ENCODE assay signal across 18 cellular contexts in the genomic region with DNA sequence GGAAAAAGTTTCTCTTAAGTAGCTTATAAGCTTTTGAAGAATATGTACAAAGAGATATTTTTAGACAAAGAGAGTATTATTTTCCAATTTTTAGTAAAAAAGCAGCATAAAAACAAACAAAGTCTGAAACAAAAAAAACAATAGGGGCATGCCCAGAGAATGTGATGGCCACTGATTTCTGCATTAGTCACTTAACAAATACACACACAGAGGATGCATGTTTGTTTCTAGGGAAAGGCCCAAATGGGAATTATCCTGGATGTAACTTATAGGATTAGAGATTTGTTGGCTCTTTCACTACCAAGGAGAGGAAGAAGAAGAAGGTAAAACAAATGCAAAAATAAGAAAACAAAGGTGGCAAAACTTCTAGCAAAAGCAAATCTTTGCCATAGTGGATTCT.
DNase-seq lines count a peak whose midpoint lies in the region; ATAC-seq, FAIRE-seq and TF ChIP-seq lines count a peak whose summit lies in the region.
"Had no signal": no experiment of that assay in that cellular context is flagged by ENCODE, and none has a peak within 500 bp of the region (broad histone marks: within the 10 kb centered on the region; RNA-seq: fewer than 3 reads in every experiment).

No MANE protein-coding gene starts in this region.

- FAIRE-seq in D721Med (lab: Jason Lieb, UNC) = peak; percentile 25
- FAIRE-seq in endothelial cell of umbilical vein (lab: Jason Lieb, UNC) = peak; percentile 59
- FAIRE-seq: GM12892, GM19239, H1, HepG2 had no signal

- BruUV-seq in PC-3 (replicated peaks; lab: Mats Ljungman, UMichigan) (no TSS peak), endothelial cell of umbilical vein (replicated peaks; lab: Mats Ljungman, UMichigan) (no TSS peak)

- H3K27me3 Mint-ChIP-seq in naive thymus-derived CD4-positive, alpha-beta T cell = peaks cover 8 to 22% (median 16%) of the 10 kb centered on the region in 5 donors

- no peak overlapping the region for H3K9ac ChIP-seq in PC-3 (ENCODE audit: low read length)
- H3K9ac ChIP-seq in endothelial cell of umbilical vein (replicated peaks; ENCODE audit: extremely low read depth, insufficient read depth, low read length) = peak overlapping the region; percentile 52

- TF ChIP-seq POLR2A in endothelial cell of umbilical vein (IDR thresholded peaks at IDR 0.05; ENCODE audit: low read depth, low read length) = no peak

- no peaks in the 10 kb centered on the region for H3K9me2 ChIP-seq in PC-3 (replicated peaks; ENCODE audit: low read length)

- dilution Hi-C loops in endothelial cell of umbilical vein (cut with MboI; ENCODE audit: extremely low pct_ligation_motif_present, low sequenced_read_pairs) = no loop called here

- DNase-seq in D721Med (ENCODE audit: insufficient read length, low spot score) (no peak), PC-3 (peak; percentile 60), endothelial cell of umbilical vein (ENCODE audit: low read depth, low spot score) (peak; percentile 77), renal cortical epithelial cell (ENCODE audit: low read depth) (peak; percentile 4), mesenteric fat pad (ENCODE audit: low spot score) (no peak)
- DNase-seq in naive thymus-derived CD4-positive, alpha-beta T cell = no peak
- DNase-seq: C1 segment of cervical spinal cord; Calu3; CD4-positive, alpha-beta T cell; DND-41; GDM1 had no signal

- no peak overlapping the region for H3K4me3 Mint-ChIP-seq in naive thymus-derived CD4-positive, alpha-beta T cell
- H3K4me3 Mint-ChIP-seq: B cell; CD4-positive, alpha-beta T cell had no signal

- H3K4me2 ChIP-seq in PC-3 (ENCODE audit: low read length) (peak overlapping the region; percentile 31; the same call in 1 of the 2 replicates), endothelial cell of umbilical vein (ENCODE audit: insufficient read depth, low read length) (peak overlapping the region; percentile 3)

- H3K4me1 ChIP-seq in PC-3 (ENCODE audit: insufficient read depth, low read length) (peaks cover 12% of the 10 kb centered on the region), endothelial cell of umbilical vein (ENCODE audit: control insufficient read depth, extremely low read depth, insufficient read depth, low read length) (peaks cover 13% of the 10 kb centered on the region)
- no peaks in the 10 kb centered on the region for H3K4me1 ChIP-seq in naive thymus-derived CD4-positive, alpha-beta T cell (ENCODE audit: control insufficient read depth in 2 of 2, insufficient read depth in 2 of 2, low read length in 2 of 2)

- peaks cover 0 to 8% (median 3%) of the 10 kb centered on the region in 11 donors for H3K9me3 Mint-ChIP-seq in naive thymus-derived CD4-positive, alpha-beta T cell
- H3K9me3 Mint-ChIP-seq: CD4-positive, alpha-beta T cell had no signal

- peak overlapping the region; percentile 46 for H3K27ac ChIP-seq in PC-3 (ENCODE audit: low read length)
- H3K27ac ChIP-seq in endothelial cell of umbilical vein (ENCODE audit: insufficient read depth, low read depth, low read length) = peak overlapping the region; percentile 75
- no peak overlapping the region for H3K27ac ChIP-seq in naive thymus-derived CD4-positive, alpha-beta T cell (ENCODE audit: low read depth, low read length)

- no peak overlapping the region for H2AFZ ChIP-seq in PC-3 (ENCODE audit: low read length)
- peak overlapping the region; percentile 20 for H2AFZ ChIP-seq in endothelial cell of umbilical vein (ENCODE audit: low read depth, low read length)

- H3K4me1 Mint-ChIP-seq in naive thymus-derived CD4-positive, alpha-beta T cell = no peaks in the 10 kb centered on the region
- H3K4me1 Mint-ChIP-seq: B cell had no signal

- no peaks in the 10 kb centered on the region for H3K9me1 ChIP-seq in endothelial cell of umbilical vein (replicated peaks; ENCODE audit: control insufficient read depth, extremely low read depth, insufficient read depth, low read length)

- H3K36me3 Mint-ChIP-seq in naive thymus-derived CD4-positive, alpha-beta T cell = peaks cover 0 to 4% (median 0%) of the 10 kb centered on the region in 5 donors

- POLR2A ChIA-PET in PC-3 (lab: Charles Lee; ENCODE audit: unreplicated experiment) = no interaction called here
- POLR2A ChIA-PET in endothelial cell of umbilical vein (lab: Charles Lee) = no interaction called here
- POLR2A ChIA-PET in naive thymus-derived CD4-positive, alpha-beta T cell (lab: Charles Lee) = no interaction called here

- H3K9me3 ChIP-seq in PC-3 (ENCODE audit: low read length) (no peaks in the 10 kb centered on the region), endothelial cell of umbilical vein (replicated peaks; ENCODE audit: control insufficient read depth, insufficient read depth, low read length) (no peaks in the 10 kb centered on the region)
- no peaks in the 10 kb centered on the region for H3K9me3 ChIP-seq in naive thymus-derived CD4-positive, alpha-beta T cell (ENCODE audit: control insufficient read depth in 2 of 3, low read length in 3 of 3)
- H3K9me3 ChIP-seq: HAP-1 had no signal

- no peaks in the 10 kb centered on the region for H3F3A ChIP-seq in PC-3 (ENCODE audit: low read length, unreplicated experiment)

- intact Hi-C loops in PC-3 (cut with micrococcal nuclease) = no loop called here
- intact Hi-C loops in endothelial cell of umbilical vein (cut with micrococcal nuclease) = loop anchor here (2.0 kb wide), 1 partner anchor 21 kb away; no protein-coding TSS in a partner anchor
- intact Hi-C loops in naive thymus-derived CD4-positive, alpha-beta T cell (cut with micrococcal nuclease) = no loop called here

- H4K20me1 ChIP-seq in PC-3 (ENCODE audit: low read length) (no peaks in the 10 kb centered on the region), endothelial cell of umbilical vein (replicated peaks; ENCODE audit: control insufficient read depth, extremely low read depth, insufficient read depth, low read length) (no peaks in the 10 kb centered on the region)

- TF ChIP-seq CTCF in D721Med (IDR thresholded peaks at IDR 0.05; ENCODE audit: insufficient read depth, missing control alignments) (no peak), PC-3 (conservative IDR thresholded peaks at IDR 0.05; ENCODE audit: low read depth, low read length) (no peak), endothelial cell of umbilical vein (IDR thresholded peaks at IDR 0.05; ENCODE audit: extremely low read depth in 1 of 2, insufficient read depth in 1 of 2, low read depth in 1 of 2, low read length in 2 of 2) (no peak)

- peak; percentile 90 for ATAC-seq in PC-3
- ATAC-seq in GM18519 (IDR thresholded peaks at IDR 0.05; ENCODE audit: low FRiP score, unreplicated experiment) = no peak
- ATAC-seq in naive thymus-derived CD4-positive, alpha-beta T cell = no peak
- ATAC-seq: HepG2 had no signal

- H3K4me3 ChIP-seq in PC-3 (ENCODE audit: low read length) (no peak overlapping the region), endothelial cell of umbilical vein (replicated peaks in 1 of 3; ENCODE audit: insufficient read depth in 1 of 3, low read depth in 1 of 3, low read length in 3 of 3) (no peak overlapping the region)
- no peak overlapping the region for H3K4me3 ChIP-seq in naive thymus-derived CD4-positive, alpha-beta T cell (ENCODE audit: low read length)
- H3K4me3 ChIP-seq: HAP-1 had no signal

- H3K79me2 ChIP-seq in PC-3 (ENCODE audit: low read length) = no peaks in the 10 kb centered on the region
- no peaks in the 10 kb centered on the region for H3K79me2 ChIP-seq in endothelial cell of umbilical vein (ENCODE audit: control insufficient read depth, insufficient read depth, low read length)

- CTCF ChIA-PET in PC-3 (lab: Charles Lee) (interaction anchor here (0.6 kb wide), 1 partner anchor 23 kb away, joined by 3 read pairs; no protein-coding TSS in a partner anchor), endothelial cell of umbilical vein (lab: Charles Lee) (interaction anchor here (1.0 to 1.6 kb wide), 7 partner anchors 10 to 82 kb away, joined by 3 to 6 read pairs (median 4); no protein-coding TSS in a partner anchor)
- CTCF ChIA-PET in naive thymus-derived CD4-positive, alpha-beta T cell (lab: Charles Lee) = no interaction called here

- H3K36me3 ChIP-seq in PC-3 (ENCODE audit: low read depth, low read length) (no peaks in the 10 kb centered on the region), endothelial cell of umbilical vein (ENCODE audit: control insufficient read depth in 2 of 2, extremely low read depth in 1 of 2, insufficient read depth in 2 of 2, low read length in 2 of 2) (no peaks in the 10 kb centered on the region)
- no peaks in the 10 kb centered on the region for H3K36me3 ChIP-seq in naive thymus-derived CD4-positive, alpha-beta T cell (ENCODE audit: control insufficient read depth in 2 of 3, insufficient read depth in 3 of 3, low read length in 3 of 3)
- H3K36me3 ChIP-seq: HAP-1 had no signal

- H3K27ac Mint-ChIP-seq in naive thymus-derived CD4-positive, alpha-beta T cell = no peak overlapping the region
- H3K27ac Mint-ChIP-seq: B cell; CD4-positive, alpha-beta T cell had no signal

- H3K27me3 ChIP-seq in PC-3 (ENCODE audit: low read length) = no peaks in the 10 kb centered on the region
- H3K27me3 ChIP-seq in endothelial cell of umbilical vein (ENCODE audit: control insufficient read depth in 2 of 2, insufficient read depth in 2 of 2, low read length in 2 of 2) = peaks cover 0 to 1% of the 10 kb centered on the region in 2 experiments
- H3K27me3 ChIP-seq in naive thymus-derived CD4-positive, alpha-beta T cell (ENCODE audit: control insufficient read depth in 2 of 2, insufficient read depth in 2 of 2, low read length in 2 of 2) = no peaks in the 10 kb centered on the region

TF ChIP-seq in endothelial cell of umbilical vein, 7 proteins besides CTCF, POLR2A, EP300 and RAD21:
- no peak for TF ChIP-seq JUN (IDR thresholded peaks at IDR 0.05; ENCODE audit: borderline replicate concordance, insufficient read depth, insufficient read length, low read depth)
- peak; percentile 36 for TF ChIP-seq FOS (IDR thresholded peaks at IDR 0.05; ENCODE audit: borderline replicate concordance, insufficient read depth, low read length)

Comparison
In these comparisons a context has a peak if more than half of its experiments do, and no peak if none do; other contexts are left out.
1. DNase-seq: peak in PC-3 (single experiment), endothelial cell of umbilical vein (single experiment) and renal cortical epithelial cell (single experiment); none in D721Med (single experiment), mesenteric fat pad (single experiment) and naive thymus-derived CD4-positive, alpha-beta T cell (0 of 9).